Comparison of ENCODE assay signal across 22 cellular contexts in genomic region chr3:160091441-160091840, GRCh38.
"Had no signal": no experiment of that assay in that cellular context is flagged by ENCODE, and none has a peak within 500 bp of the region (broad histone marks: within the 10 kb centered on the region; RNA-seq: fewer than 3 reads in every experiment).

No MANE protein-coding gene starts in this region.

- H3K27ac Mint-ChIP-seq: dendritic cell treated with granulocyte-macrophage colony-stimulating factor and Interleukin-4, amounts not matched to agents 40 ng/mL and 50 ng/mL, for 4 days; effector memory CD8-positive, alpha-beta T cell; naive B cell; nephron; stimulated activated naive B cell treated with anti-CD40 and anti-IgM and Interleukin-4, amounts not matched to agents 10 μg/mL and 1 μg/mL and 100 μg/mL, for 72 hours; stimulated activated naive CD8-positive, alpha-beta T cell treated with anti-CD3 and anti-CD28 coated beads, Interleukin-15, amount 100 ng/mL, for 72 hours had no signal

- H3K36me3 Mint-ChIP-seq: naive B cell; stimulated activated naive B cell treated with anti-CD40 and anti-IgM and Interleukin-4, amounts not matched to agents 10 μg/mL and 1 μg/mL and 100 μg/mL, for 72 hours had no signal

- H3K4me1 Mint-ChIP-seq: central memory CD8-positive, alpha-beta T cell; naive B cell; nephron; stimulated activated naive B cell treated with anti-CD40 and anti-IgM and Interleukin-4, amounts not matched to agents 10 μg/mL and 1 μg/mL and 100 μg/mL, for 72 hours; stimulated activated naive CD8-positive, alpha-beta T cell treated with anti-CD3 and anti-CD28 coated beads, Interleukin-15, amount 100 ng/mL, for 72 hours had no signal

- H3K4me3 ChIP-seq: gastrocnemius medialis, left lung, lung, psoas muscle, skin epidermis, testis, tibial nerve had no signal

- H3K9ac ChIP-seq: parathyroid adenoma had no signal

- H3K36me3 ChIP-seq: gastrocnemius medialis, left lung, tibial nerve had no signal

- H3K9me3 Mint-ChIP-seq: dendritic cell treated with granulocyte-macrophage colony-stimulating factor and Interleukin-4, amounts not matched to agents 40 ng/mL and 50 ng/mL, for 4 days; nephron had no signal

- H3K4me1 ChIP-seq: gastrocnemius medialis, left lung, parathyroid adenoma, psoas muscle, testis, tibial nerve had no signal

- H3K4me3 Mint-ChIP-seq: central memory CD8-positive, alpha-beta T cell; dendritic cell treated with granulocyte-macrophage colony-stimulating factor and Interleukin-4, amounts not matched to agents 40 ng/mL and 50 ng/mL, for 4 days; effector memory CD8-positive, alpha-beta T cell; naive B cell; nephron; stimulated activated naive B cell treated with anti-CD40 and anti-IgM and Interleukin-4, amounts not matched to agents 10 μg/mL and 1 μg/mL and 100 μg/mL, for 72 hours; stimulated activated naive CD8-positive, alpha-beta T cell treated with anti-CD3 and anti-CD28 coated beads, Interleukin-15, amount 100 ng/mL, for 72 hours had no signal

- ATAC-seq: effector memory CD8-positive, alpha-beta T cell; gastrocnemius medialis; left lung; psoas muscle; sciatic nerve; stimulated activated naive B cell treated with anti-CD40 and anti-IgM and Interleukin-4, amounts not matched to agents 10 μg/mL and 1 μg/mL and 100 μg/mL, for 72 hours; stimulated activated naive CD8-positive, alpha-beta T cell treated with anti-CD3 and anti-CD28 coated beads, Interleukin-15, amount 100 ng/mL, for 72 hours had no signal

- H3K27me3 ChIP-seq: gastrocnemius medialis, left lung, testis, tibial nerve had no signal

- H3K27ac ChIP-seq: gastrocnemius medialis, left lung, parathyroid adenoma, psoas muscle, skin epidermis, testis, tibial nerve had no signal

- DNase-seq: effector memory CD8-positive, alpha-beta T cell; erythroblast; gastrocnemius medialis; islet precursor cell; left lung; mesenchymal stem cell; naive B cell; psoas muscle; retina; stimulated activated CD4-positive, alpha-beta T cell treated with anti-CD3 and anti-CD28 coated beads, Interleukin-2, amount 100 ng/mL, for 24 hours; stimulated activated CD4-positive, alpha-beta T cell treated with anti-CD3 and anti-CD28 coated beads, Interleukin-4, amount 100 ng/mL, for 4 hours; stimulated activated naive B cell treated with anti-CD40 and anti-IgM and Interleukin-4, amounts not matched to agents 10 μg/mL and 1 μg/mL and 100 μg/mL, for 72 hours; stimulated activated naive CD8-positive, alpha-beta T cell treated with anti-CD3 and anti-CD28 coated beads, Interleukin-15, amount 100 ng/mL, for 72 hours; testis had no signal

- H2AFZ ChIP-seq: parathyroid adenoma had no signal

- H3K9me3 ChIP-seq: gastrocnemius medialis, left lung, psoas muscle, testis, tibial nerve had no signal

- H3K27me3 Mint-ChIP-seq: central memory CD8-positive, alpha-beta T cell; dendritic cell treated with granulocyte-macrophage colony-stimulating factor and Interleukin-4, amounts not matched to agents 40 ng/mL and 50 ng/mL, for 4 days; effector memory CD8-positive, alpha-beta T cell; naive B cell; stimulated activated naive B cell treated with anti-CD40 and anti-IgM and Interleukin-4, amounts not matched to agents 10 μg/mL and 1 μg/mL and 100 μg/mL, for 72 hours; stimulated activated naive CD8-positive, alpha-beta T cell treated with anti-CD3 and anti-CD28 coated beads, Interleukin-15, amount 100 ng/mL, for 72 hours had no signal

- H3K79me2 ChIP-seq: parathyroid adenoma had no signal
